ENCODE assay signal across 1 cellular context in genomic region chr19:1247747-1248453, GRCh38.
TF ChIP-seq lines count a peak whose summit lies in the region.

No MANE protein-coding gene starts in this region.

TF ChIP-seq in HepG2, 621 proteins besides CTCF, POLR2A, EP300 and RAD21 (continued from another document and continues in another):
- peak; percentile 47 for TF ChIP-seq PAXIP1 (CRISPR knock-in tag; conservative IDR thresholded peaks at IDR 0.05)
- TF ChIP-seq MYC (CRISPR knock-in tag; IDR thresholded peaks at IDR 0.05; ENCODE audit: borderline replicate concordance) = peak; percentile 40; the same call in 1 of the 2 replicates
- TF ChIP-seq CENPBD1 (CRISPR knock-in tag; IDR thresholded peaks at IDR 0.05; ENCODE audit: borderline replicate concordance, low read depth) = no peak; the same call in 1 of the 2 replicates
- no peak for TF ChIP-seq ZNF326 (CRISPR knock-in tag; IDR thresholded peaks at IDR 0.05; ENCODE audit: borderline replicate concordance)
- no peak for TF ChIP-seq ZNF180 (CRISPR knock-in tag; IDR thresholded peaks at IDR 0.05; ENCODE audit: borderline replicate concordance, low read depth)
- no peak; the same call in 1 of the 2 replicates for TF ChIP-seq THAP11 (CRISPR knock-in tag; IDR thresholded peaks at IDR 0.05)
- no peak for TF ChIP-seq FOXK1 (CRISPR knock-in tag; IDR thresholded peaks at IDR 0.05; ENCODE audit: borderline replicate concordance, low read depth)
- TF ChIP-seq HNF4A (CRISPR knock-in tag; IDR thresholded peaks at IDR 0.05) = no peak
- TF ChIP-seq CREBL2 (CRISPR knock-in tag; IDR thresholded peaks at IDR 0.05; ENCODE audit: borderline replicate concordance) = no peak
- TF ChIP-seq THAP7 (CRISPR knock-in tag; IDR thresholded peaks at IDR 0.05) = no peak
- no peak for TF ChIP-seq TBP (CRISPR knock-in tag; IDR thresholded peaks at IDR 0.05)
- TF ChIP-seq PHF21A (CRISPR knock-in tag; IDR thresholded peaks at IDR 0.05) = peak; percentile 59; the same call in 1 of the 2 replicates
- TF ChIP-seq ZNF549 (CRISPR knock-in tag; IDR thresholded peaks at IDR 0.05) = no peak
- no peak for TF ChIP-seq MAF1 (CRISPR knock-in tag; IDR thresholded peaks at IDR 0.05; ENCODE audit: borderline replicate concordance)
- no peak for TF ChIP-seq NR2F6 (IDR thresholded peaks at IDR 0.05)
- 0 out of 2 replicates have a peak, but pooled peaks have one; percentile 0 for TF ChIP-seq NR2F6 (CRISPR knock-in tag; IDR thresholded peaks at IDR 0.05)
- TF ChIP-seq FUBP1 (CRISPR knock-in tag; IDR thresholded peaks at IDR 0.05; ENCODE audit: borderline replicate concordance) = no peak
- TF ChIP-seq NFKB2 (CRISPR knock-in tag; IDR thresholded peaks at IDR 0.05; ENCODE audit: borderline replicate concordance) = no peak
- no peak for TF ChIP-seq RFXAP (CRISPR knock-in tag; IDR thresholded peaks at IDR 0.05; ENCODE audit: borderline replicate concordance)
- TF ChIP-seq JUN (CRISPR knock-in tag; IDR thresholded peaks at IDR 0.05) = peak; percentile 57; the same call in 1 of the 2 replicates
- TF ChIP-seq IKZF1 (IDR thresholded peaks at IDR 0.05) = no peak
- TF ChIP-seq ZNF335 (CRISPR knock-in tag; IDR thresholded peaks at IDR 0.05) = no peak
- no peak for TF ChIP-seq ZNF44 (CRISPR knock-in tag; IDR thresholded peaks at IDR 0.05)
- no peak for TF ChIP-seq HINFP (CRISPR knock-in tag; IDR thresholded peaks at IDR 0.05; ENCODE audit: low read depth)
- TF ChIP-seq HMGXB4 (CRISPR knock-in tag; IDR thresholded peaks at IDR 0.05; ENCODE audit: borderline replicate concordance in 1 of 2, low read depth in 1 of 2) = peak in 1 of 2 experiments; percentile 78; a peak in 2 of 4 replicates
- TF ChIP-seq DDIT3 (CRISPR knock-in tag; IDR thresholded peaks at IDR 0.05) = no peak
- no peak for TF ChIP-seq ZMYM4 (CRISPR knock-in tag; IDR thresholded peaks at IDR 0.05)
- TF ChIP-seq MLXIP (CRISPR knock-in tag; IDR thresholded peaks at IDR 0.05; ENCODE audit: borderline replicate concordance) = no peak
- no peak for TF ChIP-seq HNRNPUL1 (IDR thresholded peaks at IDR 0.05; ENCODE audit: low read depth, low read length)
- TF ChIP-seq GABPB1 (CRISPR knock-in tag; IDR thresholded peaks at IDR 0.05) = peak; percentile 85
- no peak for TF ChIP-seq HMGA1 (CRISPR knock-in tag; conservative IDR thresholded peaks at IDR 0.05)
- no peak for TF ChIP-seq ZNF143 (CRISPR knock-in tag; IDR thresholded peaks at IDR 0.05)
- no peak for TF ChIP-seq ARID5B (CRISPR knock-in tag; IDR thresholded peaks at IDR 0.05)
- no peak for TF ChIP-seq MIER2 (CRISPR knock-in tag; IDR thresholded peaks at IDR 0.05)
- no peak; the same call in 1 of the 2 replicates for TF ChIP-seq ARID4A (CRISPR knock-in tag; IDR thresholded peaks at IDR 0.05; ENCODE audit: borderline replicate concordance)
- no peak for TF ChIP-seq ZNF17 (CRISPR knock-in tag; IDR thresholded peaks at IDR 0.05)
- peak; percentile 96 for TF ChIP-seq ZNF629 (CRISPR knock-in tag; conservative IDR thresholded peaks at IDR 0.05)
- TF ChIP-seq TGIF2 (CRISPR knock-in tag; IDR thresholded peaks at IDR 0.05) = 0 out of 2 replicates have a peak, but pooled peaks have one; percentile 26
- TF ChIP-seq SNRNP70 (IDR thresholded peaks at IDR 0.05; ENCODE audit: low read depth, low read length) = no peak
